ENCODE assay signal across 9 cellular contexts in genomic region chr4:109861941-109862340, GRCh38. TPM values are rescaled to one million over a fixed set of nuclear protein-coding genes. Genes with fewer than 3 reads are reported as not detected.
"Had no signal": no experiment of that assay in that cellular context is flagged by ENCODE, and none has a peak within 500 bp of the region (broad histone marks: within the 10 kb centered on the region; RNA-seq: fewer than 3 reads in every experiment).

No MANE protein-coding gene starts in this region.

- H3K4me3 ChIP-seq: GM23248, GM23338 had no signal

- DNase-seq: GM23248, GOT3, H7, H9, HCEC 1CT, HFFc6 had no signal

RNA-seq across cellular contexts. Expression of gene LRIT3, which starts 14.0 kb away (rescaled TPM):
- total RNA-seq: H1, H4 had no signal

RNA-seq across cellular contexts. Expression of gene RRH, which starts 34.2 kb away (rescaled TPM):
- total RNA-seq: GM23248, GM23338, H1, H4, H7, H9, HFFc6 had no signal
